21 cellular contexts compared by ENCODE assay signal in genomic region chr12:101455685-101456084, GRCh38. TPM values are rescaled to one million over a fixed set of nuclear protein-coding genes. Genes with fewer than 3 reads are reported as not detected.
DNase-seq lines count a peak whose midpoint lies in the region; ATAC-seq and TF ChIP-seq lines count a peak whose summit lies in the region.
"Had no signal": no experiment of that assay in that cellular context is flagged by ENCODE, and none has a peak within 500 bp of the region (broad histone marks: within the 10 kb centered on the region; RNA-seq: fewer than 3 reads in every experiment).

No MANE protein-coding gene starts in this region.

- TF ChIP-seq CTCF in SK-N-SH (IDR thresholded peaks at IDR 0.05) = no peak

- H3F3A ChIP-seq in SK-N-SH (replicated peaks; ENCODE audit: insufficient read depth) = no peaks in the 10 kb centered on the region

- H2AFZ ChIP-seq in SK-N-SH (ENCODE audit: low read depth) (peak overlapping the region; percentile 59; the same call in 1 of the 2 replicates), Karpas-422 (ENCODE audit: low read length) (peak overlapping the region; percentile 37)

- H3K27me3 Mint-ChIP-seq in activated T-helper 17 cell treated with anti-CD3 and anti-CD28 coated beads, Interleukin-2, amount 50 U/mL, for 72 hours = no peaks in the 10 kb centered on the region

- H3K36me3 ChIP-seq in SK-N-SH (replicated peaks in 1 of 2; ENCODE audit: control insufficient read depth in 1 of 2, insufficient read depth in 2 of 2, low read length in 1 of 2) (no peaks in the 10 kb centered on the region), Karpas-422 (ENCODE audit: insufficient read depth, low read length) (no peaks in the 10 kb centered on the region)
- H3K36me3 ChIP-seq: colonic mucosa, esophagus muscularis mucosa, HAP-1, ovary, tibial nerve had no signal

- H3K9me3 Mint-ChIP-seq in activated T-helper 17 cell treated with anti-CD3 and anti-CD28 coated beads, Interleukin-2, amount 50 U/mL, for 72 hours = peaks cover 5% of the 10 kb centered on the region

- H3K4me1 ChIP-seq in SK-N-SH (ENCODE audit: control insufficient read depth in 1 of 2, insufficient read depth in 2 of 2, low read depth in 1 of 2, low read length in 1 of 2) = no peaks in the 10 kb centered on the region
- no peaks in the 10 kb centered on the region for H3K4me1 ChIP-seq in Karpas-422 (ENCODE audit: low read length)
- H3K4me1 ChIP-seq: tibial nerve had no signal

- no peak overlapping the region for H3K9ac ChIP-seq in SK-N-SH
- no peak overlapping the region for H3K9ac ChIP-seq in Karpas-422 (ENCODE audit: low read length)
- H3K9ac ChIP-seq: KMS-11 had no signal

- TF ChIP-seq RAD21 in SK-N-SH (IDR thresholded peaks at IDR 0.05; ENCODE audit: low read length) = no peak

- no peak overlapping the region for H3K27ac ChIP-seq in SK-N-SH (ENCODE audit: low read depth in 2 of 2, low read length in 1 of 2)
- H3K27ac ChIP-seq in Karpas-422 (ENCODE audit: low read length) = no peak overlapping the region
- H3K27ac ChIP-seq: colonic mucosa, esophagus muscularis mucosa, KMS-11, ovary, RWPE1, tibial nerve had no signal

- H3K79me2 ChIP-seq in SK-N-SH (ENCODE audit: insufficient read depth) = no peaks in the 10 kb centered on the region
- H3K79me2 ChIP-seq in Karpas-422 (ENCODE audit: low read length) = no peaks in the 10 kb centered on the region

- DNase-seq in SK-N-SH (no peak), Karpas-422 (peak; percentile 42), NCI-H1436 treated with DMSO at 0.1 percent for 48 hours (lab: John Stamatoyannopoulos, UW) (no peak), NCI-H2029 treated with DMSO at 0.1 percent for 48 hours (lab: John Stamatoyannopoulos, UW) (no peak)
- peak; percentile 3 to 21 for DNase-seq in stimulated activated CD4-positive, alpha-beta T cell treated with anti-CD3 and anti-CD28 coated beads, Interleukin-2, amount 100 ng/mL, for 24 hours
- DNase-seq: 8988T, colonic mucosa, head of caudate nucleus, NCI-H1694 treated with DMSO at 0.1 percent for 48 hours, NCI-H526 treated with DMSO at 0.1 percent for 48 hours, ovary had no signal

- H3K9me3 ChIP-seq in SK-N-SH (no peaks in the 10 kb centered on the region), Karpas-422 (ENCODE audit: low read length) (0 out of 2 replicates have a peak, but pooled peaks cover 2% of the 10 kb centered on the region)
- H3K9me3 ChIP-seq: colonic mucosa, ovary had no signal

- peaks cover 6% of the 10 kb centered on the region for H3K4me1 Mint-ChIP-seq in activated T-helper 17 cell treated with anti-CD3 and anti-CD28 coated beads, Interleukin-2, amount 50 U/mL, for 72 hours

- H4K20me1 ChIP-seq in SK-N-SH (ENCODE audit: insufficient read depth) = no peaks in the 10 kb centered on the region
- H4K20me1 ChIP-seq in Karpas-422 (ENCODE audit: insufficient read depth, low read depth, low read length) = no peaks in the 10 kb centered on the region

- ATAC-seq in SK-N-SH treated with all-trans-retinoic acid at 6 μM for 48 hours = no peak
- peak; percentile 76 for ATAC-seq in activated T-helper 17 cell treated with anti-CD3 and anti-CD28 coated beads, Interleukin-2, amount 50 U/mL, for 72 hours (replicated peaks)
- ATAC-seq in GM19023 (IDR thresholded peaks at IDR 0.05; ENCODE audit: unreplicated experiment) = no peak

- no peaks in the 10 kb centered on the region for H3K9me2 ChIP-seq in SK-N-SH
- H3K9me2 ChIP-seq in Karpas-422 (replicated peaks; ENCODE audit: insufficient read depth, low read length) = no peaks in the 10 kb centered on the region

- H3K27ac Mint-ChIP-seq in activated T-helper 17 cell treated with anti-CD3 and anti-CD28 coated beads, Interleukin-2, amount 50 U/mL, for 72 hours = peak overlapping the region; percentile 37

- POLR2A ChIA-PET in SK-N-SH (lab: Yijun Ruan, JAX) = no interaction called here

- peak overlapping the region; percentile 47 for H3K4me3 Mint-ChIP-seq in activated T-helper 17 cell treated with anti-CD3 and anti-CD28 coated beads, Interleukin-2, amount 50 U/mL, for 72 hours

- H3K4me2 ChIP-seq in SK-N-SH (no peak overlapping the region), Karpas-422 (ENCODE audit: low read depth, low read length, poor library complexity, severe bottlenecking) (no peak overlapping the region)
- H3K4me2 ChIP-seq: KMS-11 had no signal

- H3K27me3 ChIP-seq in SK-N-SH (ENCODE audit: insufficient read depth) = no peaks in the 10 kb centered on the region; the same call in 1 of the 2 replicates
- no peaks in the 10 kb centered on the region for H3K27me3 ChIP-seq in Karpas-422 (ENCODE audit: low read length)
- H3K27me3 ChIP-seq: colonic mucosa, esophagus muscularis mucosa, ovary, tibial nerve had no signal

- H3K4me3 ChIP-seq in SK-N-SH (ENCODE audit: low read depth in 2 of 2, low read length in 1 of 2) (no peak overlapping the region), Karpas-422 (ENCODE audit: low read length) (no peak overlapping the region)
- H3K4me3 ChIP-seq: colonic mucosa, esophagus muscularis mucosa, HAP-1, ovary, tibial nerve had no signal

- WGBS in SK-N-SH (ENCODE audit: low lambda C conversion rate) = 37% methylated on average over 4 of the region's 4 CpGs

- TF ChIP-seq EP300 in SK-N-SH (IDR thresholded peaks at IDR 0.05; ENCODE audit: borderline replicate concordance in 1 of 2, low read depth in 1 of 2, low read length in 1 of 2) = no peak

- CTCF ChIA-PET in SK-N-SH (lab: Yijun Ruan, JAX) = interaction anchor here (1.0 kb wide), 1 partner anchor 41 kb away, joined by 3 read pairs; no protein-coding TSS in a partner anchor

- H3K36me3 Mint-ChIP-seq in activated T-helper 17 cell treated with anti-CD3 and anti-CD28 coated beads, Interleukin-2, amount 50 U/mL, for 72 hours (ENCODE audit: low read depth) = no peaks in the 10 kb centered on the region

TF ChIP-seq in SK-N-SH, 30 proteins besides CTCF, POLR2A, EP300 and RAD21:
- TF ChIP-seq GABPA (IDR thresholded peaks at IDR 0.05; ENCODE audit: low read depth) (peak; percentile 40; the same call in 1 of the 2 replicates), TEAD4 (IDR thresholded peaks at IDR 0.05; ENCODE audit: borderline replicate concordance, insufficient read depth) (no peak)

TF ChIP-seq in SK-N-SH treated with all-trans-retinoic acid at 6 μM for 48 hours, 23 proteins besides CTCF, POLR2A, EP300 and RAD21 (continues in another document):
- TF ChIP-seq BACH2 (CRISPR knock-in tag; IDR thresholded peaks at IDR 0.05; ENCODE audit: borderline replicate concordance) (no peak), PATZ1 (CRISPR knock-in tag; IDR thresholded peaks at IDR 0.05; ENCODE audit: borderline replicate concordance) (no peak), SNAI2 (CRISPR knock-in tag; IDR thresholded peaks at IDR 0.05) (no peak), TSHZ2 (CRISPR knock-in tag; IDR thresholded peaks at IDR 0.05) (no peak), ZC3H10 (CRISPR knock-in tag; IDR thresholded peaks at IDR 0.05) (no peak)

RNA-seq across cellular contexts. Expression of gene SPIC, which starts 19.5 kb away (rescaled TPM):
- not detected in 2 replicates for polyA plus RNA-seq in SK-N-SH (2012; rRNA removed)
- not detected in 2 replicates for polyA plus RNA-seq in SK-N-SH (2012; cell fraction: cytosol; rRNA removed)
- not detected in 2 replicates for polyA plus RNA-seq in SK-N-SH (2012; cell fraction: nucleus; rRNA removed)
- total RNA-seq in Karpas-422 (2014; rRNA removed; shearing (Covaris generic); ENCODE audit: low replicate concordance) = not detected in 2 replicates
- total RNA-seq in activated T-helper 17 cell treated with anti-CD3 and anti-CD28 coated beads, Interleukin-2, amount 50 U/mL, for 72 hours = not detected
- total RNA-seq: colonic mucosa, esophagus muscularis mucosa, G401, ovary, tibial nerve had no signal
- polyA plus RNA-seq: keratinocyte had no signal

RNA-seq across cellular contexts. Expression of gene ARL1, which starts 48.1 kb away (rescaled TPM):
- 50.2 and 58.9 TPM in 2 replicates for polyA plus RNA-seq in SK-N-SH (2012; rRNA removed)
- polyA plus RNA-seq in SK-N-SH (2012; cell fraction: cytosol; rRNA removed) = 67.9 and 94.7 TPM in 2 replicates
- polyA plus RNA-seq in SK-N-SH (2012; cell fraction: nucleus; rRNA removed) = 34.9 and 49.1 TPM in 2 replicates
- 41.2 and 52.0 TPM in 2 replicates for total RNA-seq in Karpas-422 (2014; rRNA removed; shearing (Covaris generic); ENCODE audit: low replicate concordance)
- 10 to 100 TPM; 40.3 to 46.4 TPM for total RNA-seq in activated T-helper 17 cell treated with anti-CD3 and anti-CD28 coated beads, Interleukin-2, amount 50 U/mL, for 72 hours

Comparison
In these comparisons a context has a peak if more than half of its experiments do, and no peak if none do; other contexts are left out.
1. DNase-seq: peak in Karpas-422 (single experiment) and stimulated activated CD4-positive, alpha-beta T cell treated with anti-CD3 and anti-CD28 coated beads, Interleukin-2, amount 100 ng/mL, for 24 hours (2 of 2); none in SK-N-SH (single experiment), NCI-H1436 treated with DMSO at 0.1 percent for 48 hours (single experiment) and NCI-H2029 treated with DMSO at 0.1 percent for 48 hours (single experiment).